ENCODE assay signal across 8 cellular contexts in the genomic region with DNA sequence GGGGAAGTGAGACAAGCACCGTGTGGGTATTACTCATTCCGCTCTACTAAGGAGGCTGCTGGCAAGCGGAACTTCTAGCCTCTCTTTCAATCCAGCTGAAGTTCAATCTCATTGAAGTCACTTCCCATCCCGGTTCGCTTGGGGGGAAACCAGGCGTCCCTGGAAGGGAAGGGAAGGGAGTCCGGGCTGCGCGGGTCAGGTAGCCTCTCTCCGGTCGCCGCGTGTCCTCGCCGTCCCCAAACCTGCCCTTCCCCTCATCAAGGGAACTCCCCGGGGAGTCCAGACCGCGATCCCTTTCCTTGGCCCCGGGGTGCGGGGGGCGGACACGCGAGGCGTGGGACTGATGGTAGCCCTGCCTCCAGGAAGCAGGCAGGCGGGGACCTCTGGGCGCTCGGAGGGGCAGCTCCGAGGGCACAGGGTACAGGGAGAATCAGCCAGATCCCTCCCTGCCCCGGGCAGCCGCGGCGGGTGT.
A peak's percentile ranks its signal among the peaks of the same experiment; 100 is the strongest.
DNase-seq lines count a peak whose midpoint lies in the region; ATAC-seq, FAIRE-seq and TF ChIP-seq lines count a peak whose summit lies in the region.

No MANE protein-coding gene starts in this region.

- H3K9me3 ChIP-seq in WERI-Rb-1 (ENCODE audit: severe bottlenecking), result no peaks in the 10 kb centered on the region

- H3K79me2 ChIP-seq in KMS-11 (ENCODE audit: insufficient read depth, low read depth), result peaks cover 49% of the 10 kb centered on the region

- H3K4me1 ChIP-seq in KMS-11 (ENCODE audit: low read depth, poor library complexity, severe bottlenecking), result peaks cover 28% of the 10 kb centered on the region

- peak; percentile 61 for ATAC-seq in GM21737 (IDR thresholded peaks at IDR 0.05; ENCODE audit: unreplicated experiment)

- POLR2A ChIA-PET in GM10248 (lab: Yijun Ruan, JAX), result interaction anchor here (2.1 kb wide), 1 partner anchor 66 kb away, joined by 7 read pairs; no protein-coding TSS in a partner anchor

- CTCF ChIA-PET in GM10248 (lab: Yijun Ruan, JAX), result interaction anchor here (1.2 to 1.7 kb wide), 5 partner anchors 9 to 490 kb away, joined by 3 to 4 read pairs (median 3); partner anchors contain the start of gene ZNF438

- peak overlapping the region; percentile 82 for H2AFZ ChIP-seq in KMS-11 (ENCODE audit: low read depth)

- H3K36me3 ChIP-seq in KMS-11 (ENCODE audit: insufficient read depth), result no peaks in the 10 kb centered on the region
- H3K36me3 ChIP-seq in WERI-Rb-1, result no peaks in the 10 kb centered on the region

- H3K9ac ChIP-seq in KMS-11, result peak overlapping the region; percentile 85

- H3K4me3 ChIP-seq in KMS-11 (IDR thresholded peaks at IDR 0.05; ENCODE audit: insufficient read depth, low read depth, low read length) (peak overlapping the region; percentile 37), WERI-Rb-1 (ENCODE audit: low read depth, low read length) (peak overlapping the region; percentile 69)

- H3K27me3 ChIP-seq in KMS-11 (ENCODE audit: insufficient read depth, low read depth) (no peaks in the 10 kb centered on the region), WERI-Rb-1 (ENCODE audit: insufficient read depth, low read depth, severe bottlenecking) (no peaks in the 10 kb centered on the region)

- 0 out of 2 replicates have a peak, but pooled peaks cover 8% of the 10 kb centered on the region for H4K20me1 ChIP-seq in KMS-11 (ENCODE audit: insufficient read depth)

- FAIRE-seq in D721Med (lab: Jason Lieb, UNC), result no peak

- DNase-seq in GM10248 (ENCODE audit: extremely low spot score) (peak; percentile 88), WERI-Rb-1 (no peak), kidney glomerular epithelial cell (lab: John Stamatoyannopoulos, UW) (peak; percentile 74), D721Med (ENCODE audit: insufficient read length, low spot score) (no peak)
- peak; percentile 75 for DNase-seq in central memory CD4-positive, alpha-beta T cell
- peak; percentile 57 for DNase-seq in stimulated activated CD4-positive, alpha-beta T cell treated with anti-CD3 and anti-CD28 coated beads, Interleukin-4, amount 100 ng/mL, for 1 hour

- H3K27ac ChIP-seq in KMS-11 (peak overlapping the region; percentile 87), WERI-Rb-1 (peak overlapping the region; percentile 78)

- no peak for TF ChIP-seq CTCF in GM10248 (IDR thresholded peaks at IDR 0.05; ENCODE audit: control extremely low read depth, extremely low read depth, low read depth, missing control alignments)
- no peak for TF ChIP-seq CTCF in KMS-11 (conservative IDR thresholded peaks at IDR 0.05; ENCODE audit: low read depth, low read length)
- TF ChIP-seq CTCF in WERI-Rb-1 (IDR thresholded peaks at IDR 0.05; ENCODE audit: low read depth, low read length), result no peak
- TF ChIP-seq CTCF in D721Med (IDR thresholded peaks at IDR 0.05; ENCODE audit: insufficient read depth, missing control alignments), result no peak

- H3K4me2 ChIP-seq in KMS-11, result peak overlapping the region; percentile 55

Comparison
In these comparisons a context has a peak if more than half of its experiments do, and no peak if none do; other contexts are left out.
1. DNase-seq: peak in GM10248 (single experiment), central memory CD4-positive, alpha-beta T cell (single experiment), kidney glomerular epithelial cell (single experiment) and stimulated activated CD4-positive, alpha-beta T cell treated with anti-CD3 and anti-CD28 coated beads, Interleukin-4, amount 100 ng/mL, for 1 hour (single experiment); none in WERI-Rb-1 (single experiment) and D721Med (single experiment).